In the genomic region with DNA sequence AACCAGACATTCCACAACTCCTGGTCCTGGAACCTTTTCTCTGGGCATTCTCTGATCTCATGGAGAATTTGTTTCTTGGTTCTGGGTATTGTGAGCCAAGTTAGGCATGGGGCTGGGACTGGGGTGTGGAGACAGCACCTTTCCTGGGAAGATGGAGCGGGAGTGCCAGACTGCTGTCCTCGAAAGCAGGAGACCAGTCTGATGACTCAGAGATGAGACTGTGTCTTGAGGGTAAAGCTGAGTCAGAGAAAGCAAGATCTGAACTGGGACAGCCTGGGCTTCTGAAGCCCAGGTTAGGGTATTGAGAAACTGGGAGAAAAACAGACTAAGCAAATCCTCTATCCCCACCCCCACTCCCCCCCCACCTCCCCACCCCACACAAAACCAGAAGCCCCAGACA, we compare ENCODE assay signal across 11 cellular contexts.
DNase-seq lines count a peak whose midpoint lies in the region; ATAC-seq lines count a peak whose summit lies in the region.
"Had no signal": no experiment of that assay in that cellular context is flagged by ENCODE, and none has a peak within 500 bp of the region (broad histone marks: within the 10 kb centered on the region; RNA-seq: fewer than 3 reads in every experiment).

No MANE protein-coding gene starts in this region.

- peaks cover 0 to 6% of the 10 kb centered on the region in 2 donors for H3K4me1 Mint-ChIP-seq in stimulated activated naive B cell treated with anti-CD40 and anti-IgM and Interleukin-4, amounts not matched to agents 10 μg/mL and 1 μg/mL and 100 μg/mL, for 72 hours

- peaks cover 33 to 53% of the 10 kb centered on the region in 2 donors for H3K27me3 Mint-ChIP-seq in stimulated activated naive B cell treated with anti-CD40 and anti-IgM and Interleukin-4, amounts not matched to agents 10 μg/mL and 1 μg/mL and 100 μg/mL, for 72 hours

- H3K27ac Mint-ChIP-seq in stimulated activated naive B cell treated with anti-CD40 and anti-IgM and Interleukin-4, amounts not matched to agents 10 μg/mL and 1 μg/mL and 100 μg/mL, for 72 hours, result no peak overlapping the region
- H3K27ac Mint-ChIP-seq: CD4-positive, alpha-beta memory T cell had no signal

- no peak for ATAC-seq in GM21423 (IDR thresholded peaks at IDR 0.05; ENCODE audit: unreplicated experiment)
- no peak for ATAC-seq in stimulated activated naive B cell treated with anti-CD40 and anti-IgM and Interleukin-4, amounts not matched to agents 10 μg/mL and 1 μg/mL and 100 μg/mL, for 72 hours (replicated peaks)
- no peak for ATAC-seq in HG02623 (IDR thresholded peaks at IDR 0.05; ENCODE audit: unreplicated experiment)
- ATAC-seq in HG03095 (IDR thresholded peaks at IDR 0.05; ENCODE audit: unreplicated experiment), result no peak

- H3K9me3 Mint-ChIP-seq in stimulated activated naive B cell treated with anti-CD40 and anti-IgM and Interleukin-4, amounts not matched to agents 10 μg/mL and 1 μg/mL and 100 μg/mL, for 72 hours, result no peaks in the 10 kb centered on the region
- H3K9me3 Mint-ChIP-seq: CD4-positive, alpha-beta memory T cell had no signal

- H3K36me3 Mint-ChIP-seq in stimulated activated naive B cell treated with anti-CD40 and anti-IgM and Interleukin-4, amounts not matched to agents 10 μg/mL and 1 μg/mL and 100 μg/mL, for 72 hours, result no peaks in the 10 kb centered on the region
- H3K36me3 Mint-ChIP-seq: CD4-positive, alpha-beta memory T cell had no signal

- no peak overlapping the region for H3K4me3 Mint-ChIP-seq in stimulated activated naive B cell treated with anti-CD40 and anti-IgM and Interleukin-4, amounts not matched to agents 10 μg/mL and 1 μg/mL and 100 μg/mL, for 72 hours

- DNase-seq in AG08396 (ENCODE audit: low spot score) (peak; percentile 53), HPDE6-E6E7 (ENCODE audit: extremely low spot score) (peak; percentile 93), amniotic stem cell (lab: John Stamatoyannopoulos, UW) (peak; percentile 46), islet precursor cell (peak; percentile 97)
- DNase-seq in stimulated activated naive B cell treated with anti-CD40 and anti-IgM and Interleukin-4, amounts not matched to agents 10 μg/mL and 1 μg/mL and 100 μg/mL, for 72 hours, result no peak
- DNase-seq: CD4-positive, alpha-beta memory T cell; stimulated activated CD4-positive, alpha-beta T cell treated with anti-CD3 and anti-CD28 coated beads, Interleukin-2, amount 100 ng/mL, for 24 hours; substantia nigra had no signal
